In the genomic region with DNA sequence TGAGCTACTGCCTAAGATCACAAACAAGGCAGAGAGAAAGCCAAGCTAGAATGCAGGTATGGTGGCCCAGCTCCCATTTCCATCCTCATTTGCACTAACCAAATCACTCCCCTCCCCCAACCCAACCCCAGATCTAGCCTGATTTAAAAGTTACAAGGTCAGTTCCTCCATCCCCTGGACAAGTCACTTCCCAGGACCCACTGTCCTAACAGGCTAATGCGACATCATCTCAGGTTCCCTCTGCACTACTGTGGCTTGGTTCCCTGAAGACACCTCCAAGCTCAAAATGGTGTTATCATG, we compare ENCODE assay signal across 13 cellular contexts. TPM values are rescaled to one million over a fixed set of nuclear protein-coding genes. Genes with fewer than 3 reads are reported as not detected.
DNase-seq lines count a peak whose midpoint lies in the region; ATAC-seq and TF ChIP-seq lines count a peak whose summit lies in the region.
"Had no signal": no experiment of that assay in that cellular context is flagged by ENCODE, and none has a peak within 500 bp of the region (broad histone marks: within the 10 kb centered on the region; RNA-seq: fewer than 3 reads in every experiment).

No MANE protein-coding gene starts in this region.

- H4K20me1 ChIP-seq in PC-9 (ENCODE audit: insufficient read depth) (peaks cover 28% of the 10 kb centered on the region), neural progenitor cell (ENCODE audit: low read depth) (peaks cover 34% of the 10 kb centered on the region)

- H3K9ac ChIP-seq in neural progenitor cell: no peak overlapping the region
- H3K9ac ChIP-seq: GM23248 had no signal

- no peak for TF ChIP-seq CTCF in CD4-positive, alpha-beta T cell (IDR thresholded peaks at IDR 0.05)
- TF ChIP-seq CTCF in PC-9 (conservative IDR thresholded peaks at IDR 0.05): no peak
- no peak for TF ChIP-seq CTCF in neural progenitor cell (IDR thresholded peaks at IDR 0.05)
- TF ChIP-seq CTCF in GM10248 (IDR thresholded peaks at IDR 0.05; ENCODE audit: control extremely low read depth, extremely low read depth, low read depth, missing control alignments): no peak
- no peak for TF ChIP-seq CTCF in coronary artery (IDR thresholded peaks at IDR 0.05)

- H3K4me1 ChIP-seq in PC-9 (replicated peaks; ENCODE audit: insufficient read depth) (peaks cover 75% of the 10 kb centered on the region), esophagus (ENCODE audit: control insufficient read depth in 2 of 2, insufficient read depth in 2 of 2, low read length in 1 of 2) (peaks cover 2 to 6% of the 10 kb centered on the region in 2 donors), neural progenitor cell (peaks cover 22% of the 10 kb centered on the region)

- peaks cover 58% of the 10 kb centered on the region for H3F3A ChIP-seq in PC-9 (ENCODE audit: insufficient read depth, low read depth)
- H3F3A ChIP-seq in neural progenitor cell (ENCODE audit: low read depth): peaks cover 24% of the 10 kb centered on the region

- H3K9me2 ChIP-seq in PC-9 (ENCODE audit: insufficient read depth): no peaks in the 10 kb centered on the region

- peak overlapping the region; percentile 93 for H3K4me2 ChIP-seq in PC-9
- peak overlapping the region; percentile 94 for H3K4me2 ChIP-seq in neural progenitor cell

- H3K4me3 Mint-ChIP-seq in CD4-positive, alpha-beta T cell: no peak overlapping the region
- H3K4me3 Mint-ChIP-seq in neural progenitor cell: no peak overlapping the region

- no peaks in the 10 kb centered on the region for H3K9me3 ChIP-seq in CD4-positive, alpha-beta T cell (ENCODE audit: control insufficient read depth, low read length)
- H3K9me3 ChIP-seq in PC-9 (ENCODE audit: insufficient read depth, low read depth) (no peaks in the 10 kb centered on the region), esophagus (ENCODE audit: control insufficient read depth in 2 of 2, insufficient read depth in 1 of 2, low read depth in 1 of 2, low read length in 1 of 2) (no peaks in the 10 kb centered on the region), neural progenitor cell (ENCODE audit: low read depth) (no peaks in the 10 kb centered on the region)
- H3K9me3 ChIP-seq: gastrocnemius medialis had no signal

- no peaks in the 10 kb centered on the region for H3K27me3 ChIP-seq in CD4-positive, alpha-beta T cell (ENCODE audit: control insufficient read depth, insufficient read depth, low read length)
- no peaks in the 10 kb centered on the region for H3K27me3 ChIP-seq in PC-9 (ENCODE audit: insufficient read depth, low read depth)
- no peaks in the 10 kb centered on the region for H3K27me3 ChIP-seq in esophagus (ENCODE audit: control insufficient read depth in 1 of 2, insufficient read depth in 2 of 2, low read length in 2 of 2)
- no peaks in the 10 kb centered on the region for H3K27me3 ChIP-seq in neural progenitor cell

- peaks cover 33% of the 10 kb centered on the region for H3K4me1 Mint-ChIP-seq in CD4-positive, alpha-beta T cell (ENCODE audit: low read depth)
- H3K4me1 Mint-ChIP-seq in neural progenitor cell: peaks cover 27% of the 10 kb centered on the region

- H2AFZ ChIP-seq in PC-9 (no peak overlapping the region), neural progenitor cell (replicated peaks) (no peak overlapping the region)
- H2AFZ ChIP-seq: GM23248 had no signal

- ATAC-seq in CD4-positive, alpha-beta T cell (ENCODE audit: poor library complexity): no peak
- no peak for ATAC-seq in GM21717 (IDR thresholded peaks at IDR 0.05; ENCODE audit: unreplicated experiment)
- ATAC-seq in HG03095 (IDR thresholded peaks at IDR 0.05; ENCODE audit: unreplicated experiment): no peak
- ATAC-seq: gastrocnemius medialis had no signal

- H3K27ac Mint-ChIP-seq in CD4-positive, alpha-beta T cell: peak overlapping the region; percentile 55
- H3K27ac Mint-ChIP-seq in neural progenitor cell: no peak overlapping the region

- H3K36me3 ChIP-seq in PC-9 (ENCODE audit: low read depth) (no peaks in the 10 kb centered on the region), esophagus (ENCODE audit: control insufficient read depth in 2 of 2, insufficient read depth in 2 of 2, low read length in 1 of 2) (no peaks in the 10 kb centered on the region), neural progenitor cell (no peaks in the 10 kb centered on the region)
- H3K36me3 ChIP-seq: gastrocnemius medialis had no signal

- CTCF ChIA-PET in CD4-positive, alpha-beta T cell (lab: Charles Lee): interaction anchor here (2.4 kb wide), 1 partner anchor 79 kb away, joined by 9 read pairs; the partner anchor contains the start of gene KLHDC9
- CTCF ChIA-PET in PC-9 (lab: Charles Lee) (interaction anchor here (0.6 kb wide), 1 partner anchor 72 kb away, joined by 3 read pairs; no protein-coding TSS in a partner anchor), GM10248 (lab: Yijun Ruan, JAX) (interaction anchor here (0.9 to 2.2 kb wide), 7 partner anchors 9 to 139 kb away, joined by 3 to 9 read pairs (median 3); no protein-coding TSS in a partner anchor)

- H3K9me3 Mint-ChIP-seq in CD4-positive, alpha-beta T cell: no peaks in the 10 kb centered on the region
- no peaks in the 10 kb centered on the region for H3K9me3 Mint-ChIP-seq in neural progenitor cell

- H3K79me2 ChIP-seq in PC-9 (ENCODE audit: low read depth) (peaks cover 67% of the 10 kb centered on the region), neural progenitor cell (ENCODE audit: low read depth) (peaks cover 70% of the 10 kb centered on the region)

- H3K36me3 Mint-ChIP-seq in CD4-positive, alpha-beta T cell (ENCODE audit: low read depth): no peaks in the 10 kb centered on the region
- H3K36me3 Mint-ChIP-seq in neural progenitor cell: no peaks in the 10 kb centered on the region

- H3K27ac ChIP-seq in CD4-positive, alpha-beta T cell (ENCODE audit: low read depth, low read length): no peak overlapping the region
- H3K27ac ChIP-seq in PC-9 (no peak overlapping the region), esophagus (ENCODE audit: low read depth in 2 of 2, low read length in 1 of 2) (peak overlapping the region; percentile 91 to 96), neural progenitor cell (no peak overlapping the region), coronary artery (no peak overlapping the region)
- H3K27ac ChIP-seq: GM23248 had no signal

- intact Hi-C loops in CD4-positive, alpha-beta T cell (cut with DNase I, micrococcal nuclease): no loop called here
- intact Hi-C loops in PC-9 (cut with micrococcal nuclease; ENCODE audit: unreplicated experiment): no loop called here

- H3K4me3 ChIP-seq in PC-9 (peak overlapping the region; percentile 93; the same call in 1 of the 2 replicates), esophagus (ENCODE audit: low read depth in 1 of 2, low read length in 2 of 2) (peak overlapping the region; percentile 16 to 66), neural progenitor cell (peak overlapping the region; percentile 16), coronary artery (no peak overlapping the region)
- H3K4me3 ChIP-seq: gastrocnemius medialis, GM23248 had no signal

- no peak for DNase-seq in CD4-positive, alpha-beta T cell
- no peak for DNase-seq in PC-9
- no peak for DNase-seq in neural progenitor cell (ENCODE audit: low spot score)
- DNase-seq in GM10248 (ENCODE audit: extremely low spot score): no peak
- DNase-seq in coronary artery (ENCODE audit: low spot score): no peak
- DNase-seq: DMS79 treated with DMSO at 0.1 percent for 48 hours, gastrocnemius medialis, GM23248 had no signal

- 82 to 89% methylated on average over 1 of the region's 1 CpG for WGBS in esophagus, 2 donors

- BruUV-seq in PC-9 (replicated peaks; lab: Mats Ljungman, UMichigan): no TSS peak

- no peaks in the 10 kb centered on the region for H3K27me3 Mint-ChIP-seq in CD4-positive, alpha-beta T cell
- peaks cover 38% of the 10 kb centered on the region for H3K27me3 Mint-ChIP-seq in neural progenitor cell (ENCODE audit: insufficient read depth, low read depth)

- POLR2A ChIA-PET in CD4-positive, alpha-beta T cell (lab: Charles Lee): interaction anchor here (0.7 to 1.2 kb wide), 2 partner anchors 12 to 375 kb away, joined by 3 to 4 read pairs; no protein-coding TSS in a partner anchor
- POLR2A ChIA-PET in PC-9 (lab: Charles Lee; ENCODE audit: unreplicated experiment) (interaction anchor here (0.6 kb wide), 1 partner anchor 200 kb away, joined by 3 read pairs; no protein-coding TSS in a partner anchor), GM10248 (lab: Yijun Ruan, JAX) (no interaction called here)

RNA-seq across cellular contexts. Expression of gene F11R, which starts 2.4 kb away (rescaled TPM):
- 10 to 100 TPM; 15.2 to 16.2 TPM for total RNA-seq in CD4-positive, alpha-beta T cell
- total RNA-seq in PC-9 (2021) (99.9 and 117 TPM in 2 replicates), neural progenitor cell (ENCODE audit: low replicate concordance) (60.0 and 69.3 TPM in 2 replicates)
- 10 to 100 TPM; 56.5 to 76.4 TPM for polyA plus RNA-seq in esophagus

RNA-seq across cellular contexts. Expression of gene TSTD1, which starts 20.2 kb away (rescaled TPM):
- 10 to 100 TPM; 38.0 to 40.3 TPM for total RNA-seq in CD4-positive, alpha-beta T cell
- total RNA-seq in PC-9 (2021) (51.4 and 70.8 TPM in 2 replicates), neural progenitor cell (ENCODE audit: low replicate concordance) (29.9 and 59.9 TPM in 2 replicates)
- polyA plus RNA-seq in esophagus: 100 to 1,000 TPM in 1 of 2 donors, 10 to 100 TPM in 1; 92.4 to 117 TPM
- total RNA-seq: GM23248 had no signal
- polyA plus RNA-seq: GM23248 had no signal

RNA-seq across cellular contexts. Expression of gene USF1, which starts 27.2 kb away (rescaled TPM):
- 10 to 100 TPM; 93.5 to 99.1 TPM for total RNA-seq in CD4-positive, alpha-beta T cell
- total RNA-seq in PC-9 (2021) (34.8 and 43.2 TPM in 2 replicates), neural progenitor cell (ENCODE audit: low replicate concordance) (74.4 and 103 TPM in 2 replicates)
- polyA plus RNA-seq in esophagus: 10 to 100 TPM; 37.6 to 50.1 TPM

RNA-seq across cellular contexts. Expression of gene ARHGAP30, which starts 51.1 kb away (rescaled TPM):
- total RNA-seq in CD4-positive, alpha-beta T cell: 10 to 100 TPM; 76.6 to 78.9 TPM
- total RNA-seq in PC-9 (2021): 0.46 and 0.65 TPM in 2 replicates
- 1 to 10 TPM; 7.9 to 9.5 TPM for polyA plus RNA-seq in esophagus
- 0.06 TPM in 1 of 2 replicates, not detected in the other for total RNA-seq in neural progenitor cell (ENCODE audit: low replicate concordance)
- total RNA-seq: dermis microvascular lymphatic vessel endothelial cell, GM23248, osteocyte had no signal

Comparison
In these comparisons a context has a peak if more than half of its experiments do, and no peak if none do; other contexts are left out.
1. H3K27ac ChIP-seq: peak in esophagus (2 of 2); none in CD4-positive, alpha-beta T cell (single experiment), PC-9 (single experiment), neural progenitor cell (single experiment) and coronary artery (0 of 2).